ENCODE assay signal across 23 cellular contexts in the genomic region with DNA sequence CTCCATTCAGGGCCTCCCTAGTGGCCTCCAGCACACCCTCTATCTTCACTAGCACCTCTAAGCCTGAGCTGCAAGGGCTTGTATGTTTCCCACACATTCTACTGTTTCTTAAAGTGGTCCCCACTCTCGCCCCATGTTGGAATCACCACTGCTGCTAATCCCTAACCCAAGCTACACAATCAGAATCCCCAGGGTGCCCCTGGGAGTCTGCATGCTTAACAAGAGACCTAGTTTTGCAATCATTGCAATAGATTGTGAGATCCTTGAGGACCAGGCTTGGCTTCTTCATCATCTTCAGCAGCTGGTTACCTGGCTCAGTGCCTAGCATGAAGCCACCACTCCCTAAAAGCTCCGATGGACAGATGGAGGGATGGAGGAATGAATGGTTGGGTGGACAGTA.
"Had no signal": no experiment of that assay in that cellular context is flagged by ENCODE, and none has a peak within 500 bp of the region (broad histone marks: within the 10 kb centered on the region; RNA-seq: fewer than 3 reads in every experiment).

No MANE protein-coding gene starts in this region.

- H3K27me3 ChIP-seq: left lung, upper lobe of right lung had no signal

- H3K27ac Mint-ChIP-seq: activated naive CD4-positive, alpha-beta T cell treated with anti-CD3 and anti-CD28 coated beads, Interleukin-2, amount 10 ng/mL, durations not matched to agents 7 days and 5 days; naive B cell; stimulated activated memory B cell treated with anti-CD40 and anti-IgM and Interleukin-4, amounts not matched to agents 10 μg/mL and 1 μg/mL and 100 μg/mL, for 72 hours had no signal

- H3K27me3 Mint-ChIP-seq: activated naive CD4-positive, alpha-beta T cell treated with anti-CD3 and anti-CD28 coated beads, Interleukin-2, amount 10 ng/mL, durations not matched to agents 7 days and 5 days had no signal

- H3K4me3 ChIP-seq: coronary artery, left lung, psoas muscle, thoracic aorta, upper lobe of right lung had no signal

- H3K4me3 Mint-ChIP-seq: activated naive CD4-positive, alpha-beta T cell treated with anti-CD3 and anti-CD28 coated beads, Interleukin-2, amount 10 ng/mL, durations not matched to agents 7 days and 5 days; naive B cell; neural crest cell; stimulated activated memory B cell treated with anti-CD40 and anti-IgM and Interleukin-4, amounts not matched to agents 10 μg/mL and 1 μg/mL and 100 μg/mL, for 72 hours had no signal

- DNase-seq: activated CD4-positive, alpha-beta T cell treated with anti-CD3 and anti-CD28 coated beads, Interleukin-2, amount 50 U/mL, for 1 hour; activated CD4-positive, CD25-positive, alpha-beta regulatory T cell treated with anti-CD3 and anti-CD28 coated beads, Interleukin-2, amount 50 U/mL, for 72 hours; activated CD8-positive, alpha-beta memory T cell treated with anti-CD3 and anti-CD28 coated beads, Interleukin-2, amount 50 U/mL, for 48 hours; activated effector memory CD4-positive, alpha-beta T cell treated with Interleukin-2 at 50 U/mL for 16 hours; activated naive CD4-positive, alpha-beta T cell treated with anti-CD3 and anti-CD28 coated beads, Interleukin-2, amount 10 ng/mL, durations not matched to agents 7 days and 5 days; activated T-cell treated with anti-CD3 and anti-CD28 coated beads, Interleukin-2, amount 50 U/mL, for 48 hours; amniotic stem cell; central memory CD4-positive, alpha-beta T cell; head of caudate nucleus; left lung; naive B cell; stimulated activated CD4-positive, alpha-beta T cell treated with anti-CD3 and anti-CD28 coated beads, Interleukin-4, amount 100 ng/mL, for 24 hours; SW 1271; T-helper 2 cell; upper lobe of right lung had no signal

- H3K9me3 ChIP-seq: left lung, psoas muscle, thoracic aorta, upper lobe of right lung had no signal

- H3K9me3 Mint-ChIP-seq: activated naive CD4-positive, alpha-beta T cell treated with anti-CD3 and anti-CD28 coated beads, Interleukin-2, amount 10 ng/mL, durations not matched to agents 7 days and 5 days; naive B cell had no signal

- H3K36me3 Mint-ChIP-seq: activated naive CD4-positive, alpha-beta T cell treated with anti-CD3 and anti-CD28 coated beads, Interleukin-2, amount 10 ng/mL, durations not matched to agents 7 days and 5 days; naive B cell; stimulated activated memory B cell treated with anti-CD40 and anti-IgM and Interleukin-4, amounts not matched to agents 10 μg/mL and 1 μg/mL and 100 μg/mL, for 72 hours had no signal

- H3K4me1 Mint-ChIP-seq: naive B cell; neural crest cell; stimulated activated memory B cell treated with anti-CD40 and anti-IgM and Interleukin-4, amounts not matched to agents 10 μg/mL and 1 μg/mL and 100 μg/mL, for 72 hours had no signal

- ATAC-seq: esophagus mucosa, left lung, psoas muscle, sciatic nerve, upper lobe of right lung had no signal

- H3K27ac ChIP-seq: coronary artery, left lung, psoas muscle, thoracic aorta, upper lobe of right lung, VCaP had no signal

- H3K4me1 ChIP-seq: psoas muscle had no signal
